4 cellular contexts compared by ENCODE assay signal in the genomic region with DNA sequence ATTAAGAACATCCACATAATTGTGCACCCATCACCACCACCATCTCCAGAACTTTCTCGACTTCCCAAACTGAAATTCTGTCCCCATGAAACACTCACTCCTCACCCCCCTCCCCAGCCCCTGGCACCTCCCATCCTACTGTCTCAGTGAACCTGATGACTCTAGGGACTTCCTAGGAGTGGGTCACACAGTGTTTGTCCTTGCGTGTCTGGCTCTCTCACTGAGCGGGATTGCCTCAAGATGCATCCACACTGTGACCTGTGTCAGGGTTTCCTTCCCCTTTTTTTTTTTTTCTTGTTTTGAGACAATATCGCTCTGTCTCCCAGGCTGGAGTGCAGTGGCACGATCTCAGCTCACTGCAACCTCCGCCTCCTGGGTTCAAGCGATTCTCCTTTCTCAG. TPM values are rescaled to one million over a fixed set of nuclear protein-coding genes. Genes with fewer than 3 reads are reported as not detected.
"Had no signal": no experiment of that assay in that cellular context is flagged by ENCODE, and none has a peak within 500 bp of the region (broad histone marks: within the 10 kb centered on the region; RNA-seq: fewer than 3 reads in every experiment).

No MANE protein-coding gene starts in this region.

RNA-seq across cellular contexts. Expression of a gene that starts 2.6 kb away (rescaled TPM):
- total RNA-seq: activated CD4-positive, alpha-beta memory T cell treated with anti-CD3 and anti-CD28 coated beads, Interleukin-2, amount 10 ng/mL, durations not matched to agents 7 days and 5 days; activated naive CD8-positive, alpha-beta T cell treated with anti-CD3 and anti-CD28 coated beads for 36 hours had no signal

RNA-seq across cellular contexts. Expression of a gene that starts 22.2 kb away (rescaled TPM):
- total RNA-seq: fibroblast of lung had no signal

RNA-seq across cellular contexts. Expression of a gene that starts 27.1 kb away (rescaled TPM):
- total RNA-seq: activated CD4-positive, alpha-beta memory T cell treated with anti-CD3 and anti-CD28 coated beads, Interleukin-2, amount 10 ng/mL, durations not matched to agents 7 days and 5 days; fibroblast of lung; foreskin keratinocyte had no signal

RNA-seq across cellular contexts. Expression of a gene that starts 43.8 kb away (rescaled TPM):
- total RNA-seq: activated CD4-positive, alpha-beta memory T cell treated with anti-CD3 and anti-CD28 coated beads, Interleukin-2, amount 10 ng/mL, durations not matched to agents 7 days and 5 days; activated naive CD8-positive, alpha-beta T cell treated with anti-CD3 and anti-CD28 coated beads for 36 hours had no signal
